In genomic region chr1:42214447-42214871, GRCh38 we compare ENCODE assay signal across 11 cellular contexts. TPM values are rescaled to one million over a fixed set of nuclear protein-coding genes. Genes with fewer than 3 reads are reported as not detected.
DNase-seq lines count a peak whose midpoint lies in the region; ATAC-seq and TF ChIP-seq lines count a peak whose summit lies in the region.
"Had no signal": no experiment of that assay in that cellular context is flagged by ENCODE, and none has a peak within 500 bp of the region (broad histone marks: within the 10 kb centered on the region; RNA-seq: fewer than 3 reads in every experiment).

No MANE protein-coding gene starts in this region.

- peaks cover 14% of the 10 kb centered on the region for H3K4me1 Mint-ChIP-seq in activated T-cell treated with anti-CD3 and anti-CD28 coated beads, Interleukin-2, amount 50 U/mL, for 72 hours (ENCODE audit: low read depth)
- H3K4me1 Mint-ChIP-seq in activated T-cell treated with anti-CD3 and anti-CD28 coated beads, Interleukin-2, amount 50 U/mL, for 4 hours (ENCODE audit: low read depth): peaks cover 32% of the 10 kb centered on the region

- no peak for TF ChIP-seq POLR2A in upper lobe of left lung (IDR thresholded peaks at IDR 0.05)

- TF ChIP-seq CTCF in upper lobe of left lung (IDR thresholded peaks at IDR 0.05): no peak

- H3K9ac ChIP-seq in adipocyte (ENCODE audit: low read length): no peak overlapping the region

- H3K9me3 ChIP-seq in adipocyte (ENCODE audit: control insufficient read depth, low read length) (no peaks in the 10 kb centered on the region), right cardiac atrium (ENCODE audit: control insufficient read depth, low read length) (no peaks in the 10 kb centered on the region), upper lobe of left lung (no peaks in the 10 kb centered on the region)

- no peak for ATAC-seq in activated T-cell treated with anti-CD3 and anti-CD28 coated beads, Interleukin-2, amount 50 U/mL, for 72 hours (replicated peaks in 1 of 2)
- no peak for ATAC-seq in activated T-cell treated with anti-CD3 and anti-CD28 coated beads, Interleukin-2, amount 50 U/mL, for 4 hours
- peak; percentile 73 to 78 for ATAC-seq in right cardiac atrium
- ATAC-seq in upper lobe of left lung (ENCODE audit: low FRiP score in 2 of 2): peak; percentile 61 to 62
- no peak for ATAC-seq in GM18511 (IDR thresholded peaks at IDR 0.05; ENCODE audit: unreplicated experiment)
- ATAC-seq in GM19328 (IDR thresholded peaks at IDR 0.05; ENCODE audit: unreplicated experiment): no peak

- H3K4me3 ChIP-seq in adipocyte (ENCODE audit: low read length) (no peak overlapping the region), right cardiac atrium (ENCODE audit: low read length) (no peak overlapping the region), upper lobe of left lung (no peak overlapping the region)

- peaks cover 10 to 33% of the 10 kb centered on the region in 2 donors for H3K36me3 Mint-ChIP-seq in activated T-cell treated with anti-CD3 and anti-CD28 coated beads, Interleukin-2, amount 50 U/mL, for 72 hours (ENCODE audit: insufficient read depth in 2 of 2)
- peaks cover 44% of the 10 kb centered on the region for H3K36me3 Mint-ChIP-seq in activated T-cell treated with anti-CD3 and anti-CD28 coated beads, Interleukin-2, amount 50 U/mL, for 4 hours (ENCODE audit: insufficient read depth)

- no peak overlapping the region for H3K27ac ChIP-seq in right cardiac atrium (ENCODE audit: low read length)
- H3K27ac ChIP-seq in upper lobe of left lung: peak overlapping the region in 3 of 4 donors; percentile 4 to 20 (median 4)

- no peak for DNase-seq in activated T-cell treated with anti-CD3 and anti-CD28 coated beads, Interleukin-2, amount 50 U/mL, for 72 hours
- DNase-seq in activated T-cell treated with anti-CD3 and anti-CD28 coated beads, Interleukin-2, amount 50 U/mL, for 4 hours: no peak
- DNase-seq in adipocyte (ENCODE audit: low read depth): peak; percentile 82
- peak in 1 of 3 donors; percentile 31 for DNase-seq in right cardiac atrium
- DNase-seq in upper lobe of left lung: peak in 1 of 2 donors; percentile 60
- no peak for DNase-seq in iPS-NIHi11 (ENCODE audit: low spot score)
- DNase-seq: CD4-positive, CD25-positive, alpha-beta regulatory T cell; islet precursor cell; NCI-H187 had no signal

- H3K27me3 Mint-ChIP-seq in activated T-cell treated with anti-CD3 and anti-CD28 coated beads, Interleukin-2, amount 50 U/mL, for 72 hours (ENCODE audit: low read depth): no peaks in the 10 kb centered on the region
- no peaks in the 10 kb centered on the region for H3K27me3 Mint-ChIP-seq in activated T-cell treated with anti-CD3 and anti-CD28 coated beads, Interleukin-2, amount 50 U/mL, for 4 hours (ENCODE audit: low read depth)
- H3K27me3 Mint-ChIP-seq: CD4-positive, CD25-positive, alpha-beta regulatory T cell had no signal

- WGBS in right cardiac atrium: 41% methylated on average over 1 of the region's 1 CpG
- WGBS in upper lobe of left lung, 2 donors: 0 to 26% methylated on average over 1 of the region's 1 CpG

- H3K27ac Mint-ChIP-seq in activated T-cell treated with anti-CD3 and anti-CD28 coated beads, Interleukin-2, amount 50 U/mL, for 72 hours: peak overlapping the region; percentile 17
- H3K27ac Mint-ChIP-seq: CD4-positive, CD25-positive, alpha-beta regulatory T cell had no signal

- intact Hi-C loops in right cardiac atrium (cut with DNase I): no loop called here

- H3K9me3 Mint-ChIP-seq in activated T-cell treated with anti-CD3 and anti-CD28 coated beads, Interleukin-2, amount 50 U/mL, for 72 hours: peaks cover 0 to 5% of the 10 kb centered on the region in 2 donors
- peaks cover 20% of the 10 kb centered on the region for H3K9me3 Mint-ChIP-seq in activated T-cell treated with anti-CD3 and anti-CD28 coated beads, Interleukin-2, amount 50 U/mL, for 4 hours

- H3K4me3 Mint-ChIP-seq in activated T-cell treated with anti-CD3 and anti-CD28 coated beads, Interleukin-2, amount 50 U/mL, for 72 hours: no peak overlapping the region
- H3K4me3 Mint-ChIP-seq in activated T-cell treated with anti-CD3 and anti-CD28 coated beads, Interleukin-2, amount 50 U/mL, for 4 hours: no peak overlapping the region
- H3K4me3 Mint-ChIP-seq: CD4-positive, CD25-positive, alpha-beta regulatory T cell had no signal

- H3K4me1 ChIP-seq in adipocyte (ENCODE audit: control insufficient read depth, insufficient read depth, low read length) (peaks cover 24% of the 10 kb centered on the region), right cardiac atrium (ENCODE audit: control insufficient read depth, insufficient read depth, low read length) (peaks cover 10% of the 10 kb centered on the region), upper lobe of left lung (peaks cover 8 to 27% (median 13%) of the 10 kb centered on the region in 4 donors)

- H3K27me3 ChIP-seq in adipocyte (replicated peaks; ENCODE audit: control insufficient read depth, insufficient read depth, low read length) (no peaks in the 10 kb centered on the region), right cardiac atrium (ENCODE audit: control insufficient read depth, insufficient read depth) (no peaks in the 10 kb centered on the region), upper lobe of left lung (no peaks in the 10 kb centered on the region)

- no peaks in the 10 kb centered on the region for H3K36me3 ChIP-seq in adipocyte (ENCODE audit: control insufficient read depth, insufficient read depth, low read length, severe bottlenecking)
- no peaks in the 10 kb centered on the region for H3K36me3 ChIP-seq in upper lobe of left lung

- peak in 1 of 4 donors; percentile 20 for TF ChIP-seq EP300 in upper lobe of left lung (IDR thresholded peaks at IDR 0.05)

RNA-seq across cellular contexts. Expression of gene GUCA2A, which starts 49.9 kb away (rescaled TPM):
- not detected for total RNA-seq in activated T-cell treated with anti-CD3 and anti-CD28 coated beads, Interleukin-2, amount 50 U/mL, for 72 hours
- not detected for total RNA-seq in activated T-cell treated with anti-CD3 and anti-CD28 coated beads, Interleukin-2, amount 50 U/mL, for 4 hours
- not detected for total RNA-seq in right cardiac atrium
- polyA plus RNA-seq in right cardiac atrium: not detected
- total RNA-seq in upper lobe of left lung: under 1 TPM in 1 of 6 donors, not detected in 5; 0.47 TPM
- total RNA-seq: CD4-positive, CD25-positive, alpha-beta regulatory T cell had no signal
- polyA plus RNA-seq: CD4-positive, CD25-positive, alpha-beta regulatory T cell had no signal

Comparison
In these comparisons a context has a peak if more than half of its experiments do, and no peak if none do; other contexts are left out.
1. ATAC-seq: peak in right cardiac atrium (2 of 2) and upper lobe of left lung (2 of 2); none in activated T-cell treated with anti-CD3 and anti-CD28 coated beads, Interleukin-2, amount 50 U/mL, for 72 hours (0 of 2), activated T-cell treated with anti-CD3 and anti-CD28 coated beads, Interleukin-2, amount 50 U/mL, for 4 hours (0 of 2), GM18511 (single experiment) and GM19328 (single experiment).